In genomic region chr3:138845071-138845685, GRCh38 we compare ENCODE assay signal across 23 cellular contexts. TPM values are rescaled to one million over a fixed set of nuclear protein-coding genes. Genes with fewer than 3 reads are reported as not detected.
DNase-seq lines count a peak whose midpoint lies in the region; ATAC-seq and TF ChIP-seq lines count a peak whose summit lies in the region.
"Had no signal": no experiment of that assay in that cellular context is flagged by ENCODE, and none has a peak within 500 bp of the region (broad histone marks: within the 10 kb centered on the region; RNA-seq: fewer than 3 reads in every experiment).

No MANE protein-coding gene starts in this region.

- H3K4me1 ChIP-seq in heart left ventricle (peaks cover 0 to 21% (median 5%) of the 10 kb centered on the region in 12 donors), ectodermal cell (ENCODE audit: control insufficient read depth, insufficient read depth, low read length) (no peaks in the 10 kb centered on the region), right lobe of liver (no peaks in the 10 kb centered on the region), upper lobe of right lung (no peaks in the 10 kb centered on the region)

- no peak for TF ChIP-seq POLR2A in heart left ventricle (IDR thresholded peaks at IDR 0.05)
- no peak for TF ChIP-seq POLR2A in right lobe of liver (IDR thresholded peaks at IDR 0.05)

- DNase-seq in heart left ventricle, result peak in 2 of 5 donors; percentile 18 to 40
- no peak for DNase-seq in cardiac septum (ENCODE audit: low spot score)
- no peak for DNase-seq in right lobe of liver
- no peak for DNase-seq in upper lobe of right lung
- no peak for DNase-seq in GM13976 (ENCODE audit: low spot score)
- DNase-seq: activated CD4-positive, alpha-beta memory T cell treated with anti-CD3 and anti-CD28 coated beads, Interleukin-2, amount 10 ng/mL, durations not matched to agents 7 days and 5 days; activated naive CD4-positive, alpha-beta T cell treated with anti-CD3 and anti-CD28 coated beads for 36 hours; activated T-cell treated with anti-CD3 and anti-CD28 coated beads, Interleukin-2, amount 50 U/mL, for 1 hour; COR-L47; GOT3; hypothalamus; kidney glomerular epithelial cell; midbrain; NCI-H1417; NCI-H2171; NCI-H748 treated with DMSO at 0.1 percent for 48 hours; SHP77; T-helper 1 cell had no signal

- ATAC-seq in heart left ventricle (peak in 3 of 4 donors; percentile 37 to 80 (median 43)), right lobe of liver (peak; percentile 30 to 60 (median 44)), upper lobe of right lung (peak; percentile 65), HG02588 (IDR thresholded peaks at IDR 0.05; ENCODE audit: unreplicated experiment) (no peak), HG03095 (IDR thresholded peaks at IDR 0.05; ENCODE audit: unreplicated experiment) (no peak)
- ATAC-seq: stimulated activated memory B cell treated with anti-CD40 and anti-IgM and Interleukin-4, amounts not matched to agents 10 μg/mL and 1 μg/mL and 100 μg/mL, for 72 hours had no signal

- no peaks in the 10 kb centered on the region for H3K36me3 ChIP-seq in heart left ventricle
- H3K36me3 ChIP-seq in ectodermal cell (ENCODE audit: control insufficient read depth, insufficient read depth, low read length), result no peaks in the 10 kb centered on the region
- H3K36me3 ChIP-seq in right lobe of liver, result no peaks in the 10 kb centered on the region
- H3K36me3 ChIP-seq in upper lobe of right lung, result no peaks in the 10 kb centered on the region

- no peak overlapping the region for H3K4me3 ChIP-seq in heart left ventricle
- H3K4me3 ChIP-seq in ectodermal cell (ENCODE audit: insufficient read depth, low read depth, low read length), result no peak overlapping the region
- no peak overlapping the region for H3K4me3 ChIP-seq in right lobe of liver
- H3K4me3 ChIP-seq in upper lobe of right lung, result peak overlapping the region; percentile 10

- H3K27me3 ChIP-seq in heart left ventricle (no peaks in the 10 kb centered on the region), ectodermal cell (ENCODE audit: control insufficient read depth, insufficient read depth, low read length, poor library complexity, severe bottlenecking) (no peaks in the 10 kb centered on the region), right lobe of liver (no peaks in the 10 kb centered on the region), upper lobe of right lung (no peaks in the 10 kb centered on the region)

- peak overlapping the region in 8 of 12 donors; percentile 19 to 65 (median 58) for H3K27ac ChIP-seq in heart left ventricle
- peak overlapping the region; percentile 81 for H3K27ac ChIP-seq in ectodermal cell (ENCODE audit: insufficient read depth, low read depth, low read length, poor library complexity, severe bottlenecking)
- no peak overlapping the region for H3K27ac ChIP-seq in right lobe of liver
- no peak overlapping the region for H3K27ac ChIP-seq in upper lobe of right lung
- H3K27ac ChIP-seq: 22Rv1 had no signal

- WGBS in heart left ventricle, 4 donors, result 58 to 69% (median 67%) methylated on average over 12 of the region's 12 CpGs
- 77 to 78% methylated on average over 12 of the region's 12 CpGs for WGBS in ectodermal cell, 2 experiments
- WGBS in right lobe of liver (ENCODE audit: insufficient coverage, low coverage, low lambda C conversion rate, missing lambda C conversion rate), result 69% methylated on average over 12 of the region's 12 CpGs

- TF ChIP-seq CTCF in heart left ventricle (IDR thresholded peaks at IDR 0.05) (no peak), right lobe of liver (IDR thresholded peaks at IDR 0.05) (no peak), upper lobe of right lung (IDR thresholded peaks at IDR 0.05) (no peak), GM13976 (IDR thresholded peaks at IDR 0.05; ENCODE audit: borderline replicate concordance, control extremely low read depth, extremely low read depth, insufficient read depth, missing control alignments) (no peak)

- H3K9me3 ChIP-seq in heart left ventricle, result no peaks in the 10 kb centered on the region
- no peaks in the 10 kb centered on the region for H3K9me3 ChIP-seq in ectodermal cell (ENCODE audit: control insufficient read depth, low read length)
- H3K9me3 ChIP-seq in right lobe of liver, result no peaks in the 10 kb centered on the region
- H3K9me3 ChIP-seq in upper lobe of right lung, result no peaks in the 10 kb centered on the region

- in situ Hi-C loops in GM13976 (cut with MboI; ENCODE audit: low sequenced_read_pairs, unreplicated experiment), result no loop called here

- intact Hi-C loops in heart left ventricle (cut with DNase I) (loop anchor here in 1 of 10 donors (5.0 kb wide), 1 partner anchor 52 kb away; no protein-coding TSS in a partner anchor), cardiac septum (cut with DNase I) (no loop called here), right lobe of liver (cut with DNase I) (loop anchor here in 1 of 2 donors (10.0 kb wide), 1 partner anchor 70 kb away; no protein-coding TSS in a partner anchor), upper lobe of right lung (cut with DNase I) (no loop called here)

RNA-seq across cellular contexts. Expression of gene PIK3CB, which starts 10.4 kb away (rescaled TPM):
- 10 to 100 TPM; 23.4 to 38.1 (median 29.4) TPM for total RNA-seq in heart left ventricle
- polyA plus RNA-seq in heart left ventricle, result 10 to 100 TPM in 1 of 2 donors, 1 to 10 TPM in 1; 6.9 to 30.5 TPM
- 26.1 TPM for total RNA-seq in cardiac septum
- 25.7 TPM for polyA plus RNA-seq in ectodermal cell (2013, experiment 1 of 4)
- 26.8 TPM for polyA plus RNA-seq in ectodermal cell (2013, experiment 2 of 4)
- polyA plus RNA-seq in ectodermal cell (2013, experiment 3 of 4), result 17.9 TPM
- polyA plus RNA-seq in ectodermal cell (2013, experiment 4 of 4), result 19.5 TPM
- total RNA-seq in right lobe of liver, result 10 to 100 TPM; 12.1 to 20.9 (median 14.6) TPM
- 37.4 TPM for total RNA-seq in upper lobe of right lung

Comparison
In these comparisons a context has a peak if more than half of its experiments do, and no peak if none do; other contexts are left out.
1. ATAC-seq: peak in heart left ventricle (3 of 4), right lobe of liver (4 of 4) and upper lobe of right lung (single experiment); none in HG02588 (single experiment) and HG03095 (single experiment).
2. H3K27ac ChIP-seq: peak in heart left ventricle (8 of 12) and ectodermal cell (single experiment); none in right lobe of liver (0 of 3) and upper lobe of right lung (single experiment).